Comparison of ENCODE assay signal across 2 cellular contexts in genomic region chr6:17972074-17972966, GRCh38.
A peak's percentile ranks its signal among the peaks of the same experiment; 100 is the strongest.
TF ChIP-seq lines count a peak whose summit lies in the region.

No MANE protein-coding gene starts in this region.

TF ChIP-seq in HEK293T, 16 proteins besides CTCF, POLR2A, EP300 and RAD21:
- TF ChIP-seq ZNF384 (IDR thresholded peaks at IDR 0.05) (peak; percentile 77), SP1 (IDR thresholded peaks at IDR 0.05) (no peak)

TF ChIP-seq in K562, 482 proteins besides CTCF, POLR2A, EP300 and RAD21 (continues in another document):
- TF ChIP-seq BRF2 (IDR thresholded peaks at IDR 0.05; ENCODE audit: borderline replicate concordance, insufficient read depth, insufficient read length) (no peak), NCOA6 (IDR thresholded peaks at IDR 0.05) (0 out of 2 replicates have a peak, but pooled peaks have one; percentile 25), ZNF79 (CRISPR knock-in tag; IDR thresholded peaks at IDR 0.05; ENCODE audit: low read depth) (no peak), ETS1 (conservative IDR thresholded peaks at IDR 0.05; ENCODE audit: control insufficient read depth, low read depth, low read length) (no peak), CGGBP1 (CRISPR knock-in tag; IDR thresholded peaks at IDR 0.05) (no peak), ZNF740 (CRISPR knock-in tag; IDR thresholded peaks at IDR 0.05) (no peak), ZNF740 (tag; IDR thresholded peaks at IDR 0.05) (no peak), CBX1 (IDR thresholded peaks at IDR 0.05; ENCODE audit: low read depth) (no peak), GATAD2A (IDR thresholded peaks at IDR 0.05) (no peak), CC2D1A (IDR thresholded peaks at IDR 0.05) (no peak), ZBTB9 (CRISPR knock-in tag; IDR thresholded peaks at IDR 0.05) (no peak), RBM14 (IDR thresholded peaks at IDR 0.05; ENCODE audit: borderline replicate concordance, insufficient read depth, low read depth, low read length) (no peak), E2F1 (CRISPR knock-in tag; IDR thresholded peaks at IDR 0.05) (no peak), ELF1 (tag; IDR thresholded peaks at IDR 0.05) (no peak), ZNF511 (CRISPR knock-in tag; IDR thresholded peaks at IDR 0.05) (no peak), FOXJ2 (tag; IDR thresholded peaks at IDR 0.05) (no peak), KLF6 (CRISPR knock-in tag; IDR thresholded peaks at IDR 0.05; ENCODE audit: borderline replicate concordance) (no peak), BRD9 (IDR thresholded peaks at IDR 0.05; ENCODE audit: low read depth, partially characterized antibody) (no peak), ZKSCAN8 (CRISPR knock-in tag; IDR thresholded peaks at IDR 0.05) (peak; percentile 50; the same call in 1 of the 2 replicates), ZNF584 (CRISPR knock-in tag; IDR thresholded peaks at IDR 0.05; ENCODE audit: low read depth) (peak; percentile 16; the same call in 1 of the 2 replicates), RBM17 (IDR thresholded peaks at IDR 0.05; ENCODE audit: borderline replicate concordance, low read depth, low read length) (no peak), FOXP4 (CRISPR knock-in tag; IDR thresholded peaks at IDR 0.05; ENCODE audit: borderline replicate concordance) (no peak), ARHGAP35 (IDR thresholded peaks at IDR 0.05; ENCODE audit: partially characterized antibody) (no peak), MXD1 (CRISPR knock-in tag; IDR thresholded peaks at IDR 0.05; ENCODE audit: borderline replicate concordance, poor library complexity, severe bottlenecking) (no peak), OTX1 (CRISPR knock-in tag; IDR thresholded peaks at IDR 0.05) (no peak), PRMT5 (CRISPR knock-in tag; IDR thresholded peaks at IDR 0.05) (no peak), ELK1 (CRISPR knock-in tag; IDR thresholded peaks at IDR 0.05) (no peak), THAP7 (CRISPR knock-in tag; IDR thresholded peaks at IDR 0.05) (no peak), BACH1 (tag; IDR thresholded peaks at IDR 0.05) (no peak; the same call in 1 of the 2 replicates), RBFOX2 (IDR thresholded peaks at IDR 0.05; ENCODE audit: low read depth, low read length) (no peak), MAFK (IDR thresholded peaks at IDR 0.05; ENCODE audit: low read length) (peak; percentile 57), PHF21A (IDR thresholded peaks at IDR 0.05; ENCODE audit: borderline replicate concordance, low read depth) (no peak), NFIX (CRISPR knock-in tag; IDR thresholded peaks at IDR 0.05; ENCODE audit: low read depth) (no peak), ETV5 (CRISPR knock-in tag; IDR thresholded peaks at IDR 0.05; ENCODE audit: low read depth) (no peak), ZEB2 (IDR thresholded peaks at IDR 0.05) (no peak), PYGO2 (tag; IDR thresholded peaks at IDR 0.05) (no peak), WHSC1 (IDR thresholded peaks at IDR 0.05; ENCODE audit: low read length) (no peak), ZNF699 (CRISPR knock-in tag; IDR thresholded peaks at IDR 0.05; ENCODE audit: insufficient replicate concordance) (no peak), ARID3A (IDR thresholded peaks at IDR 0.05; ENCODE audit: borderline replicate concordance, low read depth, low read length) (no peak), MAFF (IDR thresholded peaks at IDR 0.05; ENCODE audit: low read length) (peak; percentile 54; the same call in 1 of the 2 replicates), ZNF263 (CRISPR knock-in tag; IDR thresholded peaks at IDR 0.05; ENCODE audit: borderline replicate concordance) (no peak), ZNF696 (CRISPR knock-in tag; conservative IDR thresholded peaks at IDR 0.05) (no peak), ZBTB17 (CRISPR knock-in tag; IDR thresholded peaks at IDR 0.05) (no peak), PTRF (tag; IDR thresholded peaks at IDR 0.05) (no peak), PATZ1 (CRISPR knock-in tag; IDR thresholded peaks at IDR 0.05; ENCODE audit: borderline replicate concordance) (no peak), DLX4 (CRISPR knock-in tag; IDR thresholded peaks at IDR 0.05) (no peak), LEF1 (IDR thresholded peaks at IDR 0.05) (no peak)
